ENCODE assay signal across 1 cellular context in genomic region chr17:58679263-58680037, GRCh38.
TF ChIP-seq lines count a peak whose summit lies in the region.

No MANE protein-coding gene starts in this region.

TF ChIP-seq in GM12878, 131 proteins besides CTCF, POLR2A, EP300 and RAD21 (continued from another document):
- TF ChIP-seq SMARCA5 (IDR thresholded peaks at IDR 0.05) (peak; percentile 15; the same call in 1 of the 2 replicates), TCF7 (IDR thresholded peaks at IDR 0.05; ENCODE audit: borderline replicate concordance) (peak; percentile 92), TCF12 (IDR thresholded peaks at IDR 0.05; ENCODE audit: low read depth, low read length) (peak; percentile 88), GABPA (IDR thresholded peaks at IDR 0.05; ENCODE audit: low read depth) (peak; percentile 71), DPF2 (IDR thresholded peaks at IDR 0.05) (no peak), STAT1 (conservative IDR thresholded peaks at IDR 0.05) (no peak), ZBTB4 (CRISPR knock-in tag; IDR thresholded peaks at IDR 0.05) (peak; percentile 100), TARDBP (IDR thresholded peaks at IDR 0.05; ENCODE audit: borderline replicate concordance) (peak; percentile 100), ZSCAN29 (IDR thresholded peaks at IDR 0.05) (peak; percentile 87), MEF2A (IDR thresholded peaks at IDR 0.05; ENCODE audit: insufficient read depth, low read depth, low read length) (peak; percentile 92), ZZZ3 (IDR thresholded peaks at IDR 0.05; ENCODE audit: control insufficient read depth, insufficient read length, low read depth) (no peak), SUPT20H (IDR thresholded peaks at IDR 0.05; ENCODE audit: borderline replicate concordance, control insufficient read depth, low read depth, low read length) (no peak), RFX5 (IDR thresholded peaks at IDR 0.05; ENCODE audit: low read depth, low read length) (no peak), RAD51 (IDR thresholded peaks at IDR 0.05) (peak; percentile 56; the same call in 1 of the 2 replicates), EZH2 (IDR thresholded peaks at IDR 0.05; ENCODE audit: borderline replicate concordance, control insufficient read depth, low read depth, low read length) (peak; percentile 83; the same call in 1 of the 2 replicates)
- TF ChIP-seq, protein P1, sequence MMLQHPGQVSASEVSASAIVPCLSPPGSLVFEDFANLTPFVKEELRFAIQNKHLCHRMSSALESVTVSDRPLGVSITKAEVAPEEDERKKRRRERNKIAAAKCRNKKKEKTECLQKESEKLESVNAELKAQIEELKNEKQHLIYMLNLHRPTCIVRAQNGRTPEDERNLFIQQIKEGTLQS (IDR thresholded peaks at IDR 0.05; ENCODE audit: borderline replicate concordance, extremely low read depth, low read depth, low read length): no peak
TF ChIP-seq in GM12878: peak in this region for 91.
